ENCODE assay signal across 18 cellular contexts in the genomic region with DNA sequence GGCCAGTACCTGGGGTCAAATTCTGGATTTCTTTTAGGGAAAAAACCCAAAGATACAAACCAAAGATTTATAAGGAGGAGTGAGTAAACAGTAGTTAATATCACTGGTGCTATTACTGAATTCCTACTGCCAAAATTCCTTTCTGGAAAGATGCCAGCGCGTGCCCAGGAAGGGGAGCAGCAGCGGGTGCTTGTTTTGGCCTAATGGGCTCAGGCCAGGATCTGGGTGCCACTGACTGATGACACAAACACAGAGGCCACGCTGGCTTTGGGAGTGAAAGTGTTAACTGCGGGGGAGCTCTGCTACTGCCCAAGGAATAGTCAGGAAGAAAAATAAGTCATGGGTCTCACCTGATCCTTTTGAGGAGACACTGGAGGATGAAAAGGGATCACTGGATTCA.
DNase-seq lines count a peak whose midpoint lies in the region; ATAC-seq and TF ChIP-seq lines count a peak whose summit lies in the region.
"Had no signal": no experiment of that assay in that cellular context is flagged by ENCODE, and none has a peak within 500 bp of the region (broad histone marks: within the 10 kb centered on the region; RNA-seq: fewer than 3 reads in every experiment).

No MANE protein-coding gene starts in this region.

- no peaks in the 10 kb centered on the region for H4K20me1 ChIP-seq in OCI-LY7 (ENCODE audit: insufficient read depth, low read length)

- H3K9me2 ChIP-seq in OCI-LY7 (ENCODE audit: insufficient read depth, low read length): no peaks in the 10 kb centered on the region

- POLR2A ChIA-PET in OCI-LY7 (lab: Charles Lee): no interaction called here

- H3K4me1 Mint-ChIP-seq in natural killer cell (peaks cover 39 to 47% of the 10 kb centered on the region in 2 donors), immature natural killer cell (peaks cover 49 to 59% of the 10 kb centered on the region in 2 donors)
- peaks cover 27 to 29% of the 10 kb centered on the region in 2 donors for H3K4me1 Mint-ChIP-seq in natural killer cell treated with Interleukin-12 subunit alpha and Interleukin-12 subunit beta and Interleukin-15 and Interleukin-18, amount 100 ng/mL, for 72 hours (ENCODE audit: low read depth in 2 of 2)
- H3K4me1 Mint-ChIP-seq in activated T-cell treated with anti-CD3 and anti-CD28 coated beads, Interleukin-2, amount 50 U/mL, for 72 hours (ENCODE audit: low read depth): peaks cover 22% of the 10 kb centered on the region

- no peak overlapping the region for H2AFZ ChIP-seq in OCI-LY7 (ENCODE audit: low read length)

- H3K36me3 Mint-ChIP-seq in natural killer cell (peaks cover 14% of the 10 kb centered on the region), immature natural killer cell (peaks cover 25 to 58% (median 33%) of the 10 kb centered on the region in 3 donors)
- H3K36me3 Mint-ChIP-seq in natural killer cell treated with Interleukin-12 subunit alpha and Interleukin-12 subunit beta and Interleukin-15 and Interleukin-18, amount 100 ng/mL, for 72 hours: peaks cover 18% of the 10 kb centered on the region
- H3K36me3 Mint-ChIP-seq in activated T-cell treated with anti-CD3 and anti-CD28 coated beads, Interleukin-2, amount 50 U/mL, for 72 hours (ENCODE audit: insufficient read depth in 2 of 2): peaks cover 14 to 38% of the 10 kb centered on the region in 2 donors

- BruUV-seq in OCI-LY7 (replicated peaks; lab: Mats Ljungman, UMichigan): no TSS peak

- DNase-seq in natural killer cell (no peak), immature natural killer cell (no peak), posterior vena cava (ENCODE audit: low spot score) (peak; percentile 62), OCI-LY7 (ENCODE audit: low spot score) (no peak)
- DNase-seq in natural killer cell treated with Interleukin-12 subunit alpha and Interleukin-12 subunit beta and Interleukin-15 and Interleukin-18, amount 100 ng/mL, for 72 hours (ENCODE audit: low spot score): no peak
- no peak for DNase-seq in activated T-cell treated with anti-CD3 and anti-CD28 coated beads, Interleukin-2, amount 50 U/mL, for 72 hours
- DNase-seq: CD8-positive, alpha-beta memory T cell; DMS79; NCI-H1417 treated with DMSO at 0.1 percent for 48 hours; NCI-H226; NCI-H524; PC-3; RPMI8226; SIG-M5 had no signal

- CTCF ChIA-PET in OCI-LY7 (lab: Charles Lee; ENCODE audit: unreplicated experiment): no interaction called here

- H3K9me3 ChIP-seq in OCI-LY7 (ENCODE audit: low read length): peaks cover 16% of the 10 kb centered on the region

- H3K9me3 Mint-ChIP-seq in natural killer cell: peaks cover 0 to 3% of the 10 kb centered on the region in 2 donors
- peaks cover 5% of the 10 kb centered on the region for H3K9me3 Mint-ChIP-seq in natural killer cell treated with Interleukin-12 subunit alpha and Interleukin-12 subunit beta and Interleukin-15 and Interleukin-18, amount 100 ng/mL, for 72 hours
- peaks cover 0 to 2% (median 0%) of the 10 kb centered on the region in 6 donors for H3K9me3 Mint-ChIP-seq in immature natural killer cell
- H3K9me3 Mint-ChIP-seq in activated T-cell treated with anti-CD3 and anti-CD28 coated beads, Interleukin-2, amount 50 U/mL, for 72 hours: peaks cover 2 to 6% of the 10 kb centered on the region in 2 donors

- H3K79me2 ChIP-seq in OCI-LY7 (ENCODE audit: insufficient read depth, low read depth, low read length): no peaks in the 10 kb centered on the region

- H3K27me3 Mint-ChIP-seq in natural killer cell (ENCODE audit: low read depth in 2 of 2): no peaks in the 10 kb centered on the region
- no peaks in the 10 kb centered on the region for H3K27me3 Mint-ChIP-seq in natural killer cell treated with Interleukin-12 subunit alpha and Interleukin-12 subunit beta and Interleukin-15 and Interleukin-18, amount 100 ng/mL, for 72 hours
- H3K27me3 Mint-ChIP-seq in immature natural killer cell (ENCODE audit: low read depth in 3 of 3): peaks cover 0 to 7% (median 2%) of the 10 kb centered on the region in 3 donors
- no peaks in the 10 kb centered on the region for H3K27me3 Mint-ChIP-seq in activated T-cell treated with anti-CD3 and anti-CD28 coated beads, Interleukin-2, amount 50 U/mL, for 72 hours (ENCODE audit: low read depth)
- H3K27me3 Mint-ChIP-seq: CD8-positive, alpha-beta memory T cell had no signal

- no peak overlapping the region for H3K4me3 ChIP-seq in OCI-LY7 (ENCODE audit: low read depth, low read length, poor library complexity, severe bottlenecking)
- H3K4me3 ChIP-seq: A549, BLaER1 had no signal

- no peak overlapping the region for H3K27ac ChIP-seq in OCI-LY7 (ENCODE audit: low read depth, low read length, poor library complexity, severe bottlenecking)
- H3K27ac ChIP-seq: A549, BLaER1, KMS-11 had no signal

- no peak overlapping the region for H3K4me2 ChIP-seq in OCI-LY7 (ENCODE audit: low read length)
- H3K4me2 ChIP-seq: A549, BLaER1, KMS-11 had no signal

- no peak for ATAC-seq in natural killer cell
- ATAC-seq in natural killer cell treated with Interleukin-12 subunit alpha and Interleukin-12 subunit beta and Interleukin-15 and Interleukin-18, amount 100 ng/mL, for 72 hours: no peak
- no peak for ATAC-seq in HG03521 (IDR thresholded peaks at IDR 0.05; ENCODE audit: unreplicated experiment)
- ATAC-seq in activated T-cell treated with anti-CD3 and anti-CD28 coated beads, Interleukin-2, amount 50 U/mL, for 72 hours (replicated peaks in 1 of 2): no peak

- peak overlapping the region; percentile 30 to 53 for H3K27ac Mint-ChIP-seq in natural killer cell
- H3K27ac Mint-ChIP-seq in natural killer cell treated with Interleukin-12 subunit alpha and Interleukin-12 subunit beta and Interleukin-15 and Interleukin-18, amount 100 ng/mL, for 72 hours: no peak overlapping the region
- peak overlapping the region in 5 of 6 donors; percentile 31 to 53 (median 34) for H3K27ac Mint-ChIP-seq in immature natural killer cell
- no peak overlapping the region for H3K27ac Mint-ChIP-seq in activated T-cell treated with anti-CD3 and anti-CD28 coated beads, Interleukin-2, amount 50 U/mL, for 72 hours

- H3K4me1 ChIP-seq in OCI-LY7 (ENCODE audit: insufficient read depth, low read length, poor library complexity, severe bottlenecking): peaks cover 30% of the 10 kb centered on the region

- intact Hi-C loops in natural killer cell (cut with micrococcal nuclease) (loop anchor here (1.0 to 10.0 kb wide), 2 partner anchors 139 to 761 kb away; no protein-coding TSS in a partner anchor), posterior vena cava (cut with DNase I) (loop anchor here in 1 of 2 donors (2.0 kb wide), 1 partner anchor 139 kb away; no protein-coding TSS in a partner anchor), OCI-LY7 (cut with micrococcal nuclease; ENCODE audit: unreplicated experiment) (no loop called here)

- peaks cover 64% of the 10 kb centered on the region for H3K36me3 ChIP-seq in OCI-LY7 (ENCODE audit: insufficient read depth, low read length)

- no peak for TF ChIP-seq CTCF in natural killer cell (IDR thresholded peaks at IDR 0.05)
- no peak for TF ChIP-seq CTCF in OCI-LY7 (conservative IDR thresholded peaks at IDR 0.05; ENCODE audit: low read length)

- H3K4me3 Mint-ChIP-seq in natural killer cell: no peak overlapping the region
- H3K4me3 Mint-ChIP-seq in natural killer cell treated with Interleukin-12 subunit alpha and Interleukin-12 subunit beta and Interleukin-15 and Interleukin-18, amount 100 ng/mL, for 72 hours: no peak overlapping the region
- H3K4me3 Mint-ChIP-seq in immature natural killer cell: no peak overlapping the region
- H3K4me3 Mint-ChIP-seq in activated T-cell treated with anti-CD3 and anti-CD28 coated beads, Interleukin-2, amount 50 U/mL, for 72 hours: no peak overlapping the region
- H3K4me3 Mint-ChIP-seq: CD8-positive, alpha-beta memory T cell had no signal

Comparison
In these comparisons a context has a peak if more than half of its experiments do, and no peak if none do; other contexts are left out.
1. H3K27ac Mint-ChIP-seq: peak in natural killer cell (2 of 2) and immature natural killer cell (5 of 6); none in natural killer cell treated with Interleukin-12 subunit alpha and Interleukin-12 subunit beta and Interleukin-15 and Interleukin-18, amount 100 ng/mL, for 72 hours (0 of 2) and activated T-cell treated with anti-CD3 and anti-CD28 coated beads, Interleukin-2, amount 50 U/mL, for 72 hours (single experiment).